Comparison of ENCODE assay signal across 8 cellular contexts in the genomic region with DNA sequence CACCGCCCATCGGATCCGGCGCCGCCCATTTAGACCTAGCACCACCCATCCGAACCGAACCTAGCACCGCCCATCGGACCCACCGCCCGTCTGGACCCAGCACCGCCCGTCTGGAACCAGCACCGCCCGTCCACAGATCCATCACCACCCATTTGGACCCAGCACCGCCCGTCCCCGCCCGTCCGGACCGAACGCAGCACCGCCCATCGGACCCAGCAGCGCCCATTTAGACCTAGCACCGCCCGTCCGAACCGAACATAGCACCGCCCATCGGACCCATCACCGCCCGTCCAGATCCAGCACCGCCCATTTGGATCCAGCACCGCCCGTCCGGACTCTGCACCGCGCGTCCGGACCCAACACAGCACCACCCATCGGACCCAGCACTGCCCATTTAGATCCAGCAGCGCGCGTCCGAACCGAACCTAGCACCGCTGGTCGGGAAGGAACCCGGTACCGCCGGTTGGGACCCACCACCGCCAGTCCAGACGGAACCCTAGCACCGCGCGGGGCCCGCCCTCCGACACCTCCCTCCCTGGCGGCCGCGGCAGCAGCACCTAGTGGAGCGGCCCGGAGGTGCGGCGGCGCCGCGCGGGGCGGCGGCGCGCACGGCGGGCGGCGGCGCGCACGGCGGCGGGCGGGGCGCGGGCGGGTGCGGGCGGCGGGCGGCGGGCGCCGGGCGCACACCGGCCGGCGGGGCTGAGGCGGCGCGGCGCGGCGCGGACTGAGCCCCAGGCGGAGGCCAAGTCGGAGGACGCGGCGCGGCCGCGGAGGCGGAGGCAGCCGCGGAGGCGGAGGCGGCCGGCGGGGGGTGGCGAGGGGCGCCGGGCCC. TPM values are rescaled to one million over a fixed set of nuclear protein-coding genes. Genes with fewer than 3 reads are reported as not detected.
DNase-seq lines count a peak whose midpoint lies in the region; ATAC-seq and TF ChIP-seq lines count a peak whose summit lies in the region.

A gene with protein sequence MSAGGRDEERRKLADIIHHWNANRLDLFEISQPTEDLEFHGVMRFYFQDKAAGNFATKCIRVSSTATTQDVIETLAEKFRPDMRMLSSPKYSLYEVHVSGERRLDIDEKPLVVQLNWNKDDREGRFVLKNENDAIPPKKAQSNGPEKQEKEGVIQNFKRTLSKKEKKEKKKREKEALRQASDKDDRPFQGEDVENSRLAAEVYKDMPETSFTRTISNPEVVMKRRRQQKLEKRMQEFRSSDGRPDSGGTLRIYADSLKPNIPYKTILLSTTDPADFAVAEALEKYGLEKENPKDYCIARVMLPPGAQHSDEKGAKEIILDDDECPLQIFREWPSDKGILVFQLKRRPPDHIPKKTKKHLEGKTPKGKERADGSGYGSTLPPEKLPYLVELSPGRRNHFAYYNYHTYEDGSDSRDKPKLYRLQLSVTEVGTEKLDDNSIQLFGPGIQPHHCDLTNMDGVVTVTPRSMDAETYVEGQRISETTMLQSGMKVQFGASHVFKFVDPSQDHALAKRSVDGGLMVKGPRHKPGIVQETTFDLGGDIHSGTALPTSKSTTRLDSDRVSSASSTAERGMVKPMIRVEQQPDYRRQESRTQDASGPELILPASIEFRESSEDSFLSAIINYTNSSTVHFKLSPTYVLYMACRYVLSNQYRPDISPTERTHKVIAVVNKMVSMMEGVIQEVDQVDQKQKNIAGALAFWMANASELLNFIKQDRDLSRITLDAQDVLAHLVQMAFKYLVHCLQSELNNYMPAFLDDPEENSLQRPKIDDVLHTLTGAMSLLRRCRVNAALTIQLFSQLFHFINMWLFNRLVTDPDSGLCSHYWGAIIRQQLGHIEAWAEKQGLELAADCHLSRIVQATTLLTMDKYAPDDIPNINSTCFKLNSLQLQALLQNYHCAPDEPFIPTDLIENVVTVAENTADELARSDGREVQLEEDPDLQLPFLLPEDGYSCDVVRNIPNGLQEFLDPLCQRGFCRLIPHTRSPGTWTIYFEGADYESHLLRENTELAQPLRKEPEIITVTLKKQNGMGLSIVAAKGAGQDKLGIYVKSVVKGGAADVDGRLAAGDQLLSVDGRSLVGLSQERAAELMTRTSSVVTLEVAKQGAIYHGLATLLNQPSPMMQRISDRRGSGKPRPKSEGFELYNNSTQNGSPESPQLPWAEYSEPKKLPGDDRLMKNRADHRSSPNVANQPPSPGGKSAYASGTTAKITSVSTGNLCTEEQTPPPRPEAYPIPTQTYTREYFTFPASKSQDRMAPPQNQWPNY (N-terminal part only) (plus strand): TSS at position 682 of the 832 bp plus-strand sequence. CDS start 222 bp downstream, outside the sequence.

- H3K36me3 ChIP-seq in CD8-positive, alpha-beta memory T cell (ENCODE audit: insufficient read depth, low read length): no peaks in the 10 kb centered on the region
- no peaks in the 10 kb centered on the region for H3K36me3 ChIP-seq in SK-N-MC (ENCODE audit: insufficient read depth, low read length)
- H3K36me3 ChIP-seq in ovary: no peaks in the 10 kb centered on the region
- H3K36me3 ChIP-seq in upper lobe of left lung: no peaks in the 10 kb centered on the region

- peaks cover 57 to 71% of the 10 kb centered on the region in 2 donors for H3K27me3 Mint-ChIP-seq in CD8-positive, alpha-beta memory T cell

- peaks cover 0 to 15% (median 5%) of the 10 kb centered on the region in 5 donors for H3K9me3 Mint-ChIP-seq in CD8-positive, alpha-beta memory T cell
- no peaks in the 10 kb centered on the region for H3K9me3 Mint-ChIP-seq in activated naive CD4-positive, alpha-beta T cell treated with anti-CD3 and anti-CD28 coated beads, Interleukin-2, amount 50 U/mL, for 72 hours

- CTCF ChIA-PET in CD8-positive, alpha-beta memory T cell (lab: Charles Lee): no interaction called here

- H3K4me1 ChIP-seq in CD8-positive, alpha-beta memory T cell (ENCODE audit: insufficient read depth, low read length): peaks cover 17% of the 10 kb centered on the region
- H3K4me1 ChIP-seq in ovary (ENCODE audit: insufficient read depth): peaks cover 10% of the 10 kb centered on the region
- H3K4me1 ChIP-seq in upper lobe of left lung: peaks cover 16 to 42% (median 28%) of the 10 kb centered on the region in 4 donors

- peaks cover 18% of the 10 kb centered on the region for H3K27me3 ChIP-seq in CD8-positive, alpha-beta memory T cell (ENCODE audit: insufficient read depth, low read length, poor library complexity, severe bottlenecking)
- H3K27me3 ChIP-seq in ovary (peaks cover 3% of the 10 kb centered on the region), upper lobe of left lung (peaks cover 0 to 9% (median 4%) of the 10 kb centered on the region in 4 donors)

- 0 to 1% (median 1%) methylated on average over 50 to 123 of the region's 123 CpGs for WGBS in ovary, 3 donors
- 0 to 1% methylated on average over 38 to 57 of the region's 123 CpGs for WGBS in upper lobe of left lung, 2 donors

- peak within 1 kb of the TSS; percentile 54 for H3K27ac ChIP-seq in CD8-positive, alpha-beta memory T cell (ENCODE audit: low read depth, low read length)
- H3K27ac ChIP-seq in SK-N-MC (no peak within 1 kb of the TSS), ovary (peak within 1 kb of the TSS; percentile 74 to 75), upper lobe of left lung (peak within 1 kb of the TSS; percentile 78 to 92 (median 86))

- peak; percentile 41 to 67 (median 48) for DNase-seq in CD8-positive, alpha-beta memory T cell
- DNase-seq in SK-N-MC (ENCODE audit: low read depth, low spot score) (no peak), head of caudate nucleus (peak; percentile 31 to 91 (median 79)), ovary (peak; percentile 76 to 88 (median 82)), upper lobe of left lung (peak; percentile 64 to 96)
- DNase-seq in activated naive CD4-positive, alpha-beta T cell treated with anti-CD3 and anti-CD28 coated beads, Interleukin-2, amount 50 U/mL, for 72 hours (ENCODE audit: low spot score in 2 of 2): peak in 1 of 2 donors; percentile 72

- H3K4me3 Mint-ChIP-seq in CD8-positive, alpha-beta memory T cell: peak within 1 kb of the TSS; percentile 79 to 93 (median 87)

- no peak for TF ChIP-seq POLR2A in ovary (IDR thresholded peaks at IDR 0.05)
- no peak for TF ChIP-seq POLR2A in upper lobe of left lung (IDR thresholded peaks at IDR 0.05)

- peaks cover 16 to 30% (median 28%) of the 10 kb centered on the region in 3 donors for H3K4me1 Mint-ChIP-seq in CD8-positive, alpha-beta memory T cell

- peak; percentile 25 to 63 (median 54) for TF ChIP-seq CTCF in ovary (IDR thresholded peaks at IDR 0.05)
- peak; percentile 29 to 89 (median 78) for TF ChIP-seq CTCF in upper lobe of left lung (IDR thresholded peaks at IDR 0.05)

- POLR2A ChIA-PET in CD8-positive, alpha-beta memory T cell (lab: Charles Lee): no interaction called here

- intact Hi-C loops in head of caudate nucleus (cut with DNase I) (no loop called here), ovary (cut with DNase I) (loop anchor here in 1 of 4 donors (5.0 kb wide), 1 partner anchor 339 kb away; no protein-coding TSS in a partner anchor)

- peak within 1 kb of the TSS; percentile 71 for H3K4me3 ChIP-seq in CD8-positive, alpha-beta memory T cell (ENCODE audit: low read length)
- H3K4me3 ChIP-seq in SK-N-MC: peak within 1 kb of the TSS; percentile 92
- peak within 1 kb of the TSS; percentile 78 for H3K4me3 ChIP-seq in ovary
- H3K4me3 ChIP-seq in upper lobe of left lung: peak within 1 kb of the TSS; percentile 67 to 81 (median 78)

- ATAC-seq in GM19455 (IDR thresholded peaks at IDR 0.05; ENCODE audit: unreplicated experiment) (peak; percentile 66), HG03558 (IDR thresholded peaks at IDR 0.05; ENCODE audit: extremely low read depth, unreplicated experiment) (peak; percentile 30), upper lobe of left lung (ENCODE audit: low FRiP score in 2 of 2) (peak; percentile 92 to 95)
- peak; percentile 90 to 93 for ATAC-seq in activated naive CD4-positive, alpha-beta T cell treated with anti-CD3 and anti-CD28 coated beads, Interleukin-2, amount 50 U/mL, for 72 hours

- H3K36me3 Mint-ChIP-seq in CD8-positive, alpha-beta memory T cell: peaks cover 0 to 5% (median 0%) of the 10 kb centered on the region in 3 donors
- H3K36me3 Mint-ChIP-seq in activated naive CD4-positive, alpha-beta T cell treated with anti-CD3 and anti-CD28 coated beads, Interleukin-2, amount 50 U/mL, for 72 hours: peaks cover 5 to 22% of the 10 kb centered on the region in 2 donors

- TF ChIP-seq EP300 in ovary (IDR thresholded peaks at IDR 0.05) (no peak), upper lobe of left lung (IDR thresholded peaks at IDR 0.05) (no peak)

- H3K9ac ChIP-seq in SK-N-MC (ENCODE audit: insufficient read length): peak within 1 kb of the TSS; percentile 78

- no peaks in the 10 kb centered on the region for H3K9me3 ChIP-seq in CD8-positive, alpha-beta memory T cell (ENCODE audit: low read length)
- H3K9me3 ChIP-seq in SK-N-MC (ENCODE audit: low read depth, low read length): no peaks in the 10 kb centered on the region
- H3K9me3 ChIP-seq in ovary: no peaks in the 10 kb centered on the region
- no peaks in the 10 kb centered on the region for H3K9me3 ChIP-seq in upper lobe of left lung

- H3K27ac Mint-ChIP-seq in CD8-positive, alpha-beta memory T cell: peak within 1 kb of the TSS; percentile 32 to 84 (median 60)
- peak within 1 kb of the TSS; percentile 20 to 69 for H3K27ac Mint-ChIP-seq in activated naive CD4-positive, alpha-beta T cell treated with anti-CD3 and anti-CD28 coated beads, Interleukin-2, amount 50 U/mL, for 72 hours

RNA-seq across cellular contexts. Expression of the gene that starts here (rescaled TPM):
- total RNA-seq in CD8-positive, alpha-beta memory T cell: 10 to 100 TPM; 19.0 to 21.3 TPM
- polyA plus RNA-seq in CD8-positive, alpha-beta memory T cell: 3.5 TPM
- 10 to 100 TPM; 13.5 to 15.4 TPM for total RNA-seq in activated naive CD4-positive, alpha-beta T cell treated with anti-CD3 and anti-CD28 coated beads, Interleukin-2, amount 50 U/mL, for 72 hours
- total RNA-seq in ovary (100 to 1,000 TPM in 4 of 7 donors, 10 to 100 TPM in 3; 68.7 to 266 (median 107) TPM), upper lobe of left lung (100 to 1,000 TPM; 149 to 517 (median 265) TPM)
- 10 to 100 TPM; 24.4 to 50.6 TPM for polyA plus RNA-seq in ovary

Comparison
In these comparisons a context has a peak if more than half of its experiments do, and no peak if none do; other contexts are left out.
1. ATAC-seq: peak in every context shown above with its lines; median percentile 94 in upper lobe of left lung; 92 in activated naive CD4-positive, alpha-beta T cell treated with anti-CD3 and anti-CD28 coated beads, Interleukin-2, amount 50 U/mL, for 72 hours; 66 in GM19455; 30 in HG03558.